7 cellular contexts compared by ENCODE assay signal in genomic region chr1:173881117-173881516, GRCh38. TPM values are rescaled to one million over a fixed set of nuclear protein-coding genes. Genes with fewer than 3 reads are reported as not detected.
"Had no signal": no experiment of that assay in that cellular context is flagged by ENCODE, and none has a peak within 500 bp of the region (broad histone marks: within the 10 kb centered on the region; RNA-seq: fewer than 3 reads in every experiment).

No MANE protein-coding gene starts in this region.

RNA-seq across cellular contexts. Expression of gene SERPINC1, which starts 36.0 kb away (rescaled TPM):
- total RNA-seq: activated CD4-positive, alpha-beta memory T cell treated with anti-CD3 and anti-CD28 coated beads for 36 hours; activated CD4-positive, alpha-beta T cell treated with anti-CD3 and anti-CD28 coated beads, Interleukin-2, amount 10 ng/mL, durations not matched to agents 24 days and 14 days; activated CD8-positive, alpha-beta memory T cell treated with anti-CD3 and anti-CD28 coated beads, Interleukin-2, amount 10 ng/mL, durations not matched to agents 7 days and 5 days; activated CD8-positive, alpha-beta T cell treated with anti-CD3 and anti-CD28 coated beads for 36 hours; activated CD8-positive, alpha-beta T cell treated with anti-CD3 and anti-CD28 coated beads, Interleukin-2, amount 10 ng/mL, durations not matched to agents 7 days and 5 days; T-helper 1 cell treated with Interleukin-12 subunit alpha and Interleukin-12 subunit beta and Interleukin-4 antibody, amounts not matched to agents 30 ng/mL and 1 ng/mL, for 36 hours; T-helper 17 cell had no signal
